28 cellular contexts compared by ENCODE assay signal in genomic region chr3:71328917-71329316, GRCh38.
"Had no signal": no experiment of that assay in that cellular context is flagged by ENCODE, and none has a peak within 500 bp of the region (broad histone marks: within the 10 kb centered on the region; RNA-seq: fewer than 3 reads in every experiment).

No MANE protein-coding gene starts in this region.

- H3K27ac Mint-ChIP-seq: memory B cell; natural killer cell treated with Interleukin-12 subunit alpha and Interleukin-12 subunit beta and Interleukin-15 and Interleukin-18, amount 100 ng/mL, for 72 hours; stimulated activated effector memory CD8-positive, alpha-beta T cell treated with anti-CD3 and anti-CD28 coated beads, Interleukin-12 subunit alpha, Interleukin-12 subunit beta, amount 100 ng/mL, for 72 hours; stimulated activated naive CD8-positive, alpha-beta T cell treated with anti-CD3 and anti-CD28 coated beads, Interleukin-15, Interleukin-2, amounts not matched to agents 100 ng/mL and 50 ng/mL, for 24 hours had no signal

- H3K4me1 ChIP-seq: parathyroid adenoma, upper lobe of left lung had no signal

- H3K27me3 ChIP-seq: esophagus squamous epithelium, heart right ventricle, neural progenitor cell, tibial nerve, upper lobe of left lung had no signal

- H3K4me3 Mint-ChIP-seq: effector memory CD8-positive, alpha-beta T cell; memory B cell; naive B cell; natural killer cell treated with Interleukin-12 subunit alpha and Interleukin-12 subunit beta and Interleukin-15 and Interleukin-18, amount 100 ng/mL, for 72 hours; neural progenitor cell; stimulated activated effector memory CD8-positive, alpha-beta T cell treated with anti-CD3 and anti-CD28 coated beads, Interleukin-12 subunit alpha, Interleukin-12 subunit beta, amount 100 ng/mL, for 72 hours; stimulated activated naive CD8-positive, alpha-beta T cell treated with anti-CD3 and anti-CD28 coated beads, Interleukin-15, Interleukin-2, amounts not matched to agents 100 ng/mL and 50 ng/mL, for 24 hours had no signal

- H3K4me3 ChIP-seq: coronary artery, esophagus squamous epithelium, heart right ventricle, lung, neural progenitor cell, thoracic aorta, tibial nerve, upper lobe of left lung had no signal

- H3K27ac ChIP-seq: coronary artery, esophagus squamous epithelium, heart right ventricle, neural progenitor cell, parathyroid adenoma, thoracic aorta, tibial nerve, upper lobe of left lung had no signal

- H3K36me3 ChIP-seq: neural progenitor cell, thoracic aorta, upper lobe of left lung had no signal

- H3K4me2 ChIP-seq: neural progenitor cell had no signal

- H3K4me1 Mint-ChIP-seq: neural progenitor cell had no signal

- H2AFZ ChIP-seq: neural progenitor cell, parathyroid adenoma had no signal

- ATAC-seq: effector memory CD8-positive, alpha-beta T cell; heart right ventricle; left cardiac atrium; left ventricle myocardium superior; natural killer cell treated with Interleukin-12 subunit alpha and Interleukin-12 subunit beta and Interleukin-15 and Interleukin-18, amount 100 ng/mL, for 72 hours; sciatic nerve; stimulated activated effector memory CD8-positive, alpha-beta T cell treated with anti-CD3 and anti-CD28 coated beads, Interleukin-12 subunit alpha, Interleukin-12 subunit beta, amount 100 ng/mL, for 72 hours had no signal

- H3K9me3 Mint-ChIP-seq: effector memory CD8-positive, alpha-beta T cell had no signal

- DNase-seq: effector memory CD8-positive, alpha-beta T cell; erythroblast; esophagus squamous epithelium; foreskin melanocyte; glutamatergic neuron; heart right ventricle; hippocampal formation; left cardiac atrium; left ventricle myocardium superior; naive B cell; stimulated activated CD4-positive, alpha-beta T cell treated with anti-CD3 and anti-CD28 coated beads, Interleukin-2, amount 100 ng/mL, for 24 hours; stimulated activated CD4-positive, alpha-beta T cell treated with anti-CD3 and anti-CD28 coated beads, Interleukin-4, amount 100 ng/mL, for 24 hours; upper lobe of left lung had no signal

- H3K9me3 ChIP-seq: esophagus squamous epithelium, thoracic aorta, tibial nerve, upper lobe of left lung had no signal

- FAIRE-seq: endometrium, islet of Langerhans, urothelium cell line had no signal

- H3K27me3 Mint-ChIP-seq: effector memory CD8-positive, alpha-beta T cell; memory B cell; naive B cell; natural killer cell treated with Interleukin-12 subunit alpha and Interleukin-12 subunit beta and Interleukin-15 and Interleukin-18, amount 100 ng/mL, for 72 hours; progenitor cell of endocrine pancreas; stimulated activated naive CD8-positive, alpha-beta T cell treated with anti-CD3 and anti-CD28 coated beads, Interleukin-15, Interleukin-2, amounts not matched to agents 100 ng/mL and 50 ng/mL, for 24 hours had no signal

- H3K9ac ChIP-seq: neural progenitor cell, parathyroid adenoma had no signal
